1 cellular context compared by ENCODE assay signal in genomic region chr12:124727922-124728321, GRCh38.
TF ChIP-seq lines count a peak whose summit lies in the region.

No MANE protein-coding gene starts in this region.

TF ChIP-seq in SK-N-SH, 30 proteins besides CTCF, POLR2A, EP300 and RAD21 (continued from another document):
- TF ChIP-seq FOSL2 (IDR thresholded peaks at IDR 0.05; ENCODE audit: borderline replicate concordance, low read depth): no peak
- TF ChIP-seq IRF3 (IDR thresholded peaks at IDR 0.05; ENCODE audit: low read depth, low read length): no peak
- TF ChIP-seq SMC3 (IDR thresholded peaks at IDR 0.05; ENCODE audit: low read depth, low read length): no peak
- TF ChIP-seq ELF1 (IDR thresholded peaks at IDR 0.05): no peak
- no peak for TF ChIP-seq RXRA (IDR thresholded peaks at IDR 0.05; ENCODE audit: borderline replicate concordance, low read depth)
- no peak for TF ChIP-seq RFX5 (IDR thresholded peaks at IDR 0.05; ENCODE audit: low read length)
- no peak for TF ChIP-seq REST (IDR thresholded peaks at IDR 0.05; ENCODE audit: low read depth, low read length)
- TF ChIP-seq USF1 (IDR thresholded peaks at IDR 0.05; ENCODE audit: borderline replicate concordance, low read depth): no peak
- no peak for TF ChIP-seq POLR2AphosphoS5 (IDR thresholded peaks at IDR 0.05; ENCODE audit: low read depth, low read length)
